Comparison of ENCODE assay signal across 7 cellular contexts in the genomic region with DNA sequence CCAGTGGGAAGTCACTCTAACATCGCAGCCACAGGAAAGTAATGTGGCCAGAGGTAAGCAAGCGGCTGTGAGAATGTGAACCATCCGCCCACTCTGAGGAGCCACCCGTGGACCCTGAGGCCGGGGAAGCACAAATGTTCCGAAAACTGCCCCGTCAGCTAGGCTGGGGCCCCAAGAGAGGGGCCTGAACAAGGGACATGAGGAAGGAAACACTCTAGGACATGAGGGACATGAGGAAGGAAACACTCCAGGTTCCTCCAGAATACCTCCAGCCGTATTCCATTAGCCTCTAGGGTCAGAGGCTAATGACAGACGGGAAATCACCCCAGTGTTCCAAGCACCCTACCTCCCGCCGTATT. TPM values are rescaled to one million over a fixed set of nuclear protein-coding genes. Genes with fewer than 3 reads are reported as not detected.
DNase-seq lines count a peak whose midpoint lies in the region; ATAC-seq and TF ChIP-seq lines count a peak whose summit lies in the region.

No MANE protein-coding gene starts in this region.

- peaks cover 22% of the 10 kb centered on the region for H3K79me2 ChIP-seq in fibroblast of lung (ENCODE audit: control insufficient read depth, insufficient read depth, low read length)
- H3K79me2 ChIP-seq in neural progenitor cell (ENCODE audit: low read depth), result peaks cover 39% of the 10 kb centered on the region

- peak; percentile 14 for ATAC-seq in HG02763 (IDR thresholded peaks at IDR 0.05; ENCODE audit: unreplicated experiment)

- DNase-seq in GM13977 (ENCODE audit: low spot score) (peak; percentile 38), fibroblast of lung (ENCODE audit: low read depth in 2 of 2) (no peak), neural progenitor cell (ENCODE audit: low spot score) (no peak), Kasumi-1 (lab: John Stamatoyannopoulos, UW) (no peak), midbrain (lab: John Stamatoyannopoulos, UW) (no peak)

- H3K4me3 ChIP-seq in fibroblast of lung (replicated peaks in 1 of 4; ENCODE audit: control extremely low read depth in 1 of 4, insufficient read depth in 1 of 4, low read depth in 3 of 4, low read length in 4 of 4) (peak overlapping the region; percentile 40 to 90 (median 72)), neural progenitor cell (peak overlapping the region; percentile 82)

- peaks cover 18% of the 10 kb centered on the region for H3F3A ChIP-seq in neural progenitor cell (ENCODE audit: low read depth)

- no peaks in the 10 kb centered on the region for H3K9me3 Mint-ChIP-seq in neural progenitor cell

- H3K9me3 ChIP-seq in fibroblast of lung (ENCODE audit: control insufficient read depth, insufficient read depth, low read depth, low read length) (no peaks in the 10 kb centered on the region), neural progenitor cell (ENCODE audit: low read depth) (no peaks in the 10 kb centered on the region)

- peaks cover 2% of the 10 kb centered on the region for H3K36me3 Mint-ChIP-seq in neural progenitor cell

- peak overlapping the region; percentile 97 for H3K4me3 Mint-ChIP-seq in neural progenitor cell

- H3K9ac ChIP-seq in fibroblast of lung (ENCODE audit: insufficient read depth, low read length), result peak overlapping the region; percentile 46
- H3K9ac ChIP-seq in neural progenitor cell, result peak overlapping the region; percentile 64

- H3K27me3 Mint-ChIP-seq in neural progenitor cell (ENCODE audit: insufficient read depth, low read depth), result peaks cover 2% of the 10 kb centered on the region

- TF ChIP-seq CTCF in GM13977 (IDR thresholded peaks at IDR 0.05; ENCODE audit: extremely low read depth, insufficient read depth, missing control alignments) (no peak), VCaP (conservative IDR thresholded peaks at IDR 0.05) (no peak), fibroblast of lung (conservative IDR thresholded peaks at IDR 0.05 in 1 of 2, IDR thresholded peaks at IDR 0.05 in 1 of 2; ENCODE audit: low read depth in 1 of 2, low read length in 2 of 2) (no peak), neural progenitor cell (IDR thresholded peaks at IDR 0.05) (no peak)

- H3K4me1 Mint-ChIP-seq in neural progenitor cell, result peaks cover 13% of the 10 kb centered on the region

- H3K36me3 ChIP-seq in fibroblast of lung (ENCODE audit: control insufficient read depth, insufficient read depth, low read length), result peaks cover 3% of the 10 kb centered on the region
- H3K36me3 ChIP-seq in neural progenitor cell, result no peaks in the 10 kb centered on the region

- no peaks in the 10 kb centered on the region for H4K20me1 ChIP-seq in fibroblast of lung (ENCODE audit: control insufficient read depth, extremely low read depth, insufficient read depth, low read length)
- H4K20me1 ChIP-seq in neural progenitor cell (ENCODE audit: low read depth), result no peaks in the 10 kb centered on the region

- H2AFZ ChIP-seq in fibroblast of lung (ENCODE audit: low read length) (peak overlapping the region; percentile 85), neural progenitor cell (replicated peaks) (peak overlapping the region; percentile 99)

- no peaks in the 10 kb centered on the region for H3K27me3 ChIP-seq in fibroblast of lung (ENCODE audit: control insufficient read depth, insufficient read depth, low read length)
- no peaks in the 10 kb centered on the region for H3K27me3 ChIP-seq in neural progenitor cell

- H3K4me1 ChIP-seq in fibroblast of lung (ENCODE audit: control insufficient read depth, extremely low read depth, insufficient read depth, low read length) (peaks cover 3% of the 10 kb centered on the region), neural progenitor cell (peaks cover 8% of the 10 kb centered on the region)

- H3K4me2 ChIP-seq in fibroblast of lung (ENCODE audit: extremely low read depth, insufficient read depth, low read length), result peak overlapping the region; percentile 82
- H3K4me2 ChIP-seq in neural progenitor cell, result peak overlapping the region; percentile 91

- in situ Hi-C loops in GM13977 (cut with MboI; ENCODE audit: low pct_unique_long_range_greater_than_20kb, low sequenced_read_pairs, unreplicated experiment), result no loop called here

- H3K27ac Mint-ChIP-seq in neural progenitor cell, result peak overlapping the region; percentile 80

- H3K27ac ChIP-seq in VCaP (peak overlapping the region; percentile 93), fibroblast of lung (ENCODE audit: insufficient read depth, low read length) (peak overlapping the region; percentile 60), neural progenitor cell (no peak overlapping the region)

RNA-seq across cellular contexts. Expression of a gene that starts 0.3 kb away (rescaled TPM):
- total RNA-seq in fibroblast of lung (10.3 and 11.1 TPM in 2 replicates), neural progenitor cell (ENCODE audit: low replicate concordance) (17.4 TPM in 2 replicates)
- 10.7 and 10.9 TPM in 2 replicates for polyA plus RNA-seq in fibroblast of lung
- polyA plus RNA-seq in fibroblast of lung (2012), result 10.9 and 12.0 TPM in 2 replicates
- 0.86 and 0.93 TPM in 2 replicates for polyA minus RNA-seq in fibroblast of lung (ENCODE audit: low replicate concordance)

RNA-seq across cellular contexts. Expression of a gene that starts 16.0 kb away (rescaled TPM):
- total RNA-seq in fibroblast of lung, result 3.3 and 4.3 TPM in 2 replicates
- 3.2 and 3.8 TPM in 2 replicates for polyA plus RNA-seq in fibroblast of lung
- 2.6 and 3.0 TPM in 2 replicates for polyA plus RNA-seq in fibroblast of lung (2012)
- 13.3 and 22.6 TPM in 2 replicates for polyA minus RNA-seq in fibroblast of lung (ENCODE audit: low replicate concordance)
- 0.99 and 1.3 TPM in 2 replicates for total RNA-seq in neural progenitor cell (ENCODE audit: low replicate concordance)
